In genomic region chr14:35416108-35416750, GRCh38 we compare ENCODE assay signal across 8 cellular contexts. TPM values are rescaled to one million over a fixed set of nuclear protein-coding genes. Genes with fewer than 3 reads are reported as not detected.
DNase-seq lines count a peak whose midpoint lies in the region; ATAC-seq and TF ChIP-seq lines count a peak whose summit lies in the region.

No MANE protein-coding gene starts in this region.

- peak overlapping the region; percentile 90 for H3K27ac Mint-ChIP-seq in CD8-positive, alpha-beta T cell
- peak overlapping the region; percentile 78 for H3K27ac Mint-ChIP-seq in T-helper 1 cell treated with Interleukin-12 subunit alpha and Interleukin-12 subunit beta and Interleukin-4 antibody, amounts not matched to agents 30 μg/mL and 1 μg/mL, for 36 hours

- CTCF ChIA-PET in CD8-positive, alpha-beta T cell (lab: Charles Lee): interaction anchor here (0.6 to 16.5 kb wide), 18 partner anchors 14 to 326 kb away, joined by 3 to 382 read pairs (median 4); partner anchors contain the start of genes NFKBIA and PSMA6

- no peaks in the 10 kb centered on the region for H3K27me3 Mint-ChIP-seq in CD8-positive, alpha-beta T cell (ENCODE audit: low read depth)
- peaks cover 17% of the 10 kb centered on the region for H3K27me3 Mint-ChIP-seq in T-helper 1 cell treated with Interleukin-12 subunit alpha and Interleukin-12 subunit beta and Interleukin-4 antibody, amounts not matched to agents 30 μg/mL and 1 μg/mL, for 36 hours (ENCODE audit: low read depth)

- H3K36me3 Mint-ChIP-seq in CD8-positive, alpha-beta T cell: no peaks in the 10 kb centered on the region
- no peaks in the 10 kb centered on the region for H3K36me3 Mint-ChIP-seq in T-helper 1 cell treated with Interleukin-12 subunit alpha and Interleukin-12 subunit beta and Interleukin-4 antibody, amounts not matched to agents 30 μg/mL and 1 μg/mL, for 36 hours (ENCODE audit: low read depth)

- no peaks in the 10 kb centered on the region for H3K9me3 Mint-ChIP-seq in CD8-positive, alpha-beta T cell
- H3K9me3 Mint-ChIP-seq in T-helper 1 cell treated with Interleukin-12 subunit alpha and Interleukin-12 subunit beta and Interleukin-4 antibody, amounts not matched to agents 30 μg/mL and 1 μg/mL, for 36 hours: no peaks in the 10 kb centered on the region

- H3K36me3 ChIP-seq in CD8-positive, alpha-beta T cell (ENCODE audit: insufficient read depth, low read length): no peaks in the 10 kb centered on the region
- H3K36me3 ChIP-seq in effector memory CD4-positive, alpha-beta T cell (ENCODE audit: control insufficient read depth, insufficient read depth, low read length): no peaks in the 10 kb centered on the region
- H3K36me3 ChIP-seq in thymus (ENCODE audit: control insufficient read depth, insufficient read depth) (no peaks in the 10 kb centered on the region), vagina (no peaks in the 10 kb centered on the region)

- POLR2A ChIA-PET in CD8-positive, alpha-beta T cell (lab: Charles Lee): interaction anchor here (0.6 to 5.9 kb wide), 6 partner anchors 13 to 370 kb away, joined by 3 to 92 read pairs (median 5); partner anchors contain the start of genes FAM177A1, NFKBIA and PSMA6

- DNase-seq in CD8-positive, alpha-beta T cell: peak in 6 of 7 experiments; percentile 35 to 65 (median 60)
- DNase-seq in effector memory CD4-positive, alpha-beta T cell: peak; percentile 63 to 76 (median 73)
- DNase-seq in vagina (ENCODE audit: extremely low spot score in 2 of 2) (no peak), foreskin melanocyte (no peak), SW 1271 (lab: John Stamatoyannopoulos, UW) (no peak)

- peaks cover 44% of the 10 kb centered on the region for H3K4me1 Mint-ChIP-seq in CD8-positive, alpha-beta T cell (ENCODE audit: low read depth)
- H3K4me1 Mint-ChIP-seq in T-helper 1 cell treated with Interleukin-12 subunit alpha and Interleukin-12 subunit beta and Interleukin-4 antibody, amounts not matched to agents 30 μg/mL and 1 μg/mL, for 36 hours (ENCODE audit: low read depth): peaks cover 45% of the 10 kb centered on the region

- peaks cover 35% of the 10 kb centered on the region for H3K4me1 ChIP-seq in CD8-positive, alpha-beta T cell (ENCODE audit: insufficient read depth, low read length)
- H3K4me1 ChIP-seq in effector memory CD4-positive, alpha-beta T cell (ENCODE audit: control insufficient read depth, insufficient read depth, low read length, poor library complexity, severe bottlenecking): peaks cover 26% of the 10 kb centered on the region
- peaks cover 6% of the 10 kb centered on the region for H3K4me1 ChIP-seq in thymus (ENCODE audit: control insufficient read depth, insufficient read depth, low read length)
- H3K4me1 ChIP-seq in vagina: peaks cover 9% of the 10 kb centered on the region

- H3K9me3 ChIP-seq in CD8-positive, alpha-beta T cell (ENCODE audit: low read length): no peaks in the 10 kb centered on the region
- H3K9me3 ChIP-seq in effector memory CD4-positive, alpha-beta T cell (ENCODE audit: control insufficient read depth, low read length): no peaks in the 10 kb centered on the region
- H3K9me3 ChIP-seq in thymus (ENCODE audit: control insufficient read depth): no peaks in the 10 kb centered on the region
- H3K9me3 ChIP-seq in vagina: no peaks in the 10 kb centered on the region

- H3K27me3 ChIP-seq in CD8-positive, alpha-beta T cell (ENCODE audit: insufficient read depth, low read length): no peaks in the 10 kb centered on the region
- no peaks in the 10 kb centered on the region for H3K27me3 ChIP-seq in effector memory CD4-positive, alpha-beta T cell (replicated peaks; ENCODE audit: control insufficient read depth, insufficient read depth, low read length, poor library complexity, severe bottlenecking)
- H3K27me3 ChIP-seq in thymus (ENCODE audit: control insufficient read depth, insufficient read depth) (no peaks in the 10 kb centered on the region), vagina (no peaks in the 10 kb centered on the region)

- no peak for TF ChIP-seq POLR2A in vagina (IDR thresholded peaks at IDR 0.05)

- ATAC-seq in CD8-positive, alpha-beta T cell: peak; percentile 48
- ATAC-seq in GM21723 (IDR thresholded peaks at IDR 0.05; ENCODE audit: unreplicated experiment): peak; percentile 58

- TF ChIP-seq CTCF in CD8-positive, alpha-beta T cell (IDR thresholded peaks at IDR 0.05): no peak
- TF ChIP-seq CTCF in vagina (IDR thresholded peaks at IDR 0.05): no peak

- peak overlapping the region; percentile 9 for H3K4me3 ChIP-seq in CD8-positive, alpha-beta T cell (ENCODE audit: low read depth, low read length)
- H3K4me3 ChIP-seq in effector memory CD4-positive, alpha-beta T cell (ENCODE audit: insufficient read depth, low read depth, low read length, poor library complexity, severe bottlenecking): no peak overlapping the region
- no peak overlapping the region for H3K4me3 ChIP-seq in thymus (ENCODE audit: low read length)
- no peak overlapping the region for H3K4me3 ChIP-seq in vagina

- peak overlapping the region; percentile 17 for H3K27ac ChIP-seq in CD8-positive, alpha-beta T cell (ENCODE audit: low read depth, low read length)
- H3K27ac ChIP-seq in effector memory CD4-positive, alpha-beta T cell (ENCODE audit: insufficient read depth, low read length, poor library complexity, severe bottlenecking): peak overlapping the region; percentile 77
- H3K27ac ChIP-seq in thymus (ENCODE audit: low read depth): peak overlapping the region; percentile 19
- H3K27ac ChIP-seq in vagina: no peak overlapping the region

- intact Hi-C loops in CD8-positive, alpha-beta T cell (cut with DNase I, micrococcal nuclease): loop anchor here (1.0 to 5.0 kb wide), 4 partner anchors 9 to 434 kb away; partner anchors contain the start of genes FAM177A1 (in 1 of the 2) and SRP54 (in 1 of the 2)
- intact Hi-C loops in vagina (cut with DNase I): no loop called here

- WGBS in thymus: 19% methylated on average over 5 of the region's 5 CpGs

- H3K4me3 Mint-ChIP-seq in CD8-positive, alpha-beta T cell: peak overlapping the region; percentile 55
- H3K4me3 Mint-ChIP-seq in T-helper 1 cell treated with Interleukin-12 subunit alpha and Interleukin-12 subunit beta and Interleukin-4 antibody, amounts not matched to agents 30 μg/mL and 1 μg/mL, for 36 hours: peak overlapping the region; percentile 63

RNA-seq across cellular contexts. Expression of gene NFKBIA, which starts 11.7 kb away (rescaled TPM):
- total RNA-seq in CD8-positive, alpha-beta T cell: 1,000 to 10,000 TPM; 1,097 to 1,133 TPM
- polyA plus RNA-seq in thymus: 241 TPM
- 1,179 TPM for total RNA-seq in vagina

Comparison
In these comparisons a context has a peak if more than half of its experiments do, and no peak if none do; other contexts are left out.
1. DNase-seq: peak in CD8-positive, alpha-beta T cell (6 of 7) and effector memory CD4-positive, alpha-beta T cell (3 of 3); none in vagina (0 of 2), foreskin melanocyte (single experiment) and SW 1271 (0 of 2).